Comparison of ENCODE assay signal across 8 cellular contexts in the genomic region with DNA sequence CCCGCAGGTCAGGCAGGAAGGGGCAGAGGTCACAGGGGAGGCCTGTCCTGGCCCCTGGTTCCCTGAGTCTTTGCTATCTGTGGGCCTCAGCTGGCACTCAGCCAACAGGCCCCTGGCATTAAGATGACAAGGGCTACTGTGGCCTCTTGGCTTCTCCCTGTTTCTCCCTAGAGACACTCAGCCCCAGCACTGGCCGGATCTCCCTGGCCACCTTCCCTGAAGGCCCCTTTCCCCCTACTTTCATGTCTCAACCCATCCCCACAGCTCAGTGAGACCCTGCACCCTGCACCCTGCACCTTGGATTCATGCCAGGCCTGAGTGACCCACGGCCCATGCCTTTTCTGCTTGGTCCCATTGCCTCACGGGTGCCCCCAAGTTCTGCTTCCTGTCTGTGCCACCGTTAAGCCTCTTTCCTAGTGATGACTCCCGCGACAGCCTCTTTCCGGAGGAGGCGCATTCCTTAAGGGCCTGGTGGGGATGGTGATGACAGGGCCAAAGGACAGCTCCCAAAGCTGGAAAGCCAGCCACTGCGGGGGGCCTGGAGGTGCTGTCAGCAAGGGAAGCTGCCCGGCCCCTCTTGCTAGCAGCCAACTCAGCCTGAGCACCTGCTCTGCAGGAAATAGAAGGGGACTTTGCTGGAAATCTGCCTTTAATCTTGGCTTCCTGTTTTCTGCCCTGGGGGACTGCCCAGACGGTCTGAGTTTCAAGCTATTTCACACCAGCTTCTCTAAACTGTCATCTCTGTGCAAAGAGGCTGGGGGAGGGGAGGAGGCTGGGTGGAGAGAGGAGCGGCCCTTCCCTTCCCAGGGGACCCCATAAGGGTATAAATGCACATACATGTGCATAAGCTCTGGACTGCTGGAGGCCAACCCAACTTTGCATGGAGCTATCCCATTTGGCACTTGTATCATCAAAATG. TPM values are rescaled to one million over a fixed set of nuclear protein-coding genes. Genes with fewer than 3 reads are reported as not detected.
DNase-seq lines count a peak whose midpoint lies in the region; ATAC-seq and TF ChIP-seq lines count a peak whose summit lies in the region.

No MANE protein-coding gene starts in this region.

- H3K27me3 Mint-ChIP-seq in activated naive CD8-positive, alpha-beta T cell: no peaks in the 10 kb centered on the region

- no peaks in the 10 kb centered on the region for H4K20me1 ChIP-seq in DOHH2 (ENCODE audit: control insufficient read depth, insufficient read depth, low read depth, low read length)

- peaks cover 56% of the 10 kb centered on the region for H3K79me2 ChIP-seq in DOHH2 (ENCODE audit: control insufficient read depth, low read length)

- H3K4me1 ChIP-seq in DOHH2 (ENCODE audit: control insufficient read depth, low read length): peaks cover 95% of the 10 kb centered on the region
- peaks cover 46% of the 10 kb centered on the region for H3K4me1 ChIP-seq in mesodermal cell (ENCODE audit: control insufficient read depth, insufficient read depth, low read length, poor library complexity, severe bottlenecking)

- H3F3A ChIP-seq in DOHH2 (ENCODE audit: control insufficient read depth, insufficient read depth): peaks cover 48% of the 10 kb centered on the region

- peak overlapping the region; percentile 99 for H3K27ac ChIP-seq in DOHH2 (ENCODE audit: low read depth, low read length)
- peak overlapping the region; percentile 30 for H3K27ac ChIP-seq in mesodermal cell (ENCODE audit: low read depth, low read length, severe bottlenecking)

- peak overlapping the region; percentile 93 for H3K4me2 ChIP-seq in DOHH2 (ENCODE audit: low read length)

- H3K27ac Mint-ChIP-seq in activated naive CD8-positive, alpha-beta T cell: peak overlapping the region; percentile 97

- H3K27me3 ChIP-seq in DOHH2 (ENCODE audit: control insufficient read depth, low read length): no peaks in the 10 kb centered on the region

- no peaks in the 10 kb centered on the region for H3K9me3 ChIP-seq in DOHH2 (ENCODE audit: control insufficient read depth, insufficient read depth, low read length)
- no peaks in the 10 kb centered on the region for H3K9me3 ChIP-seq in mesodermal cell (ENCODE audit: control insufficient read depth, low read length)

- no peaks in the 10 kb centered on the region for H3K9me2 ChIP-seq in DOHH2 (replicated peaks; ENCODE audit: control insufficient read depth, low read length)

- H3K4me3 ChIP-seq in DOHH2 (ENCODE audit: low read length): peak overlapping the region; percentile 70
- H3K4me3 ChIP-seq in mesodermal cell (ENCODE audit: extremely low read depth, insufficient read depth, low read length, poor library complexity, severe bottlenecking): no peak overlapping the region

- 28 to 35% methylated on average over 10 to 11 of the region's 13 CpGs for WGBS in mesodermal cell (ENCODE audit: insufficient coverage in 2 of 2), 2 experiments

- no peaks in the 10 kb centered on the region for H3K9me3 Mint-ChIP-seq in activated naive CD8-positive, alpha-beta T cell (ENCODE audit: low read depth)

- TF ChIP-seq CTCF in DOHH2 (IDR thresholded peaks at IDR 0.05; ENCODE audit: low read depth, low read length, poor library complexity, severe bottlenecking): no peak

- H3K4me1 Mint-ChIP-seq in activated naive CD8-positive, alpha-beta T cell (ENCODE audit: low read depth): peaks cover 75% of the 10 kb centered on the region

- DNase-seq in RPMI8226 (peak; percentile 90), 8988T (no peak), HPDE6-E6E7 (ENCODE audit: extremely low spot score) (no peak), cortex of kidney (lab: John Stamatoyannopoulos, UW) (no peak)

- peak overlapping the region; percentile 83 for H3K4me3 Mint-ChIP-seq in activated naive CD8-positive, alpha-beta T cell

- ATAC-seq in GM21825 (IDR thresholded peaks at IDR 0.05; ENCODE audit: unreplicated experiment): peak; percentile 30

- H3K36me3 ChIP-seq in DOHH2 (ENCODE audit: control insufficient read depth, low read length) (peaks cover 9% of the 10 kb centered on the region; the same call in 1 of the 2 replicates), mesodermal cell (ENCODE audit: control insufficient read depth, insufficient read depth, low read length) (no peaks in the 10 kb centered on the region)

- no peaks in the 10 kb centered on the region for H3K36me3 Mint-ChIP-seq in activated naive CD8-positive, alpha-beta T cell

RNA-seq across cellular contexts. Expression of a gene that starts 4.8 kb away (rescaled TPM):
- 41.1 TPM for polyA plus RNA-seq in mesodermal cell (2013, experiment 1 of 2)
- 35.7 TPM for polyA plus RNA-seq in mesodermal cell (2013, experiment 2 of 2)

RNA-seq across cellular contexts. Expression of a gene that starts 28.5 kb away (rescaled TPM):
- polyA plus RNA-seq in mesodermal cell (2013, experiment 1 of 2): not detected
- not detected for polyA plus RNA-seq in mesodermal cell (2013, experiment 2 of 2)

RNA-seq across cellular contexts. Expression of a gene that starts 35.5 kb away (rescaled TPM):
- not detected for polyA plus RNA-seq in mesodermal cell (2013, experiment 1 of 2)
- polyA plus RNA-seq in mesodermal cell (2013, experiment 2 of 2): not detected

RNA-seq across cellular contexts. Expression of a gene that starts 49.3 kb away (rescaled TPM):
- polyA plus RNA-seq in mesodermal cell (2013, experiment 1 of 2): not detected
- polyA plus RNA-seq in mesodermal cell (2013, experiment 2 of 2): not detected

RNA-seq across cellular contexts. Expression of a gene that starts 51.8 kb away (rescaled TPM):
- 1.00 TPM for polyA plus RNA-seq in mesodermal cell (2013, experiment 1 of 2)
- polyA plus RNA-seq in mesodermal cell (2013, experiment 2 of 2): 0.91 TPM
